In the genomic region with DNA sequence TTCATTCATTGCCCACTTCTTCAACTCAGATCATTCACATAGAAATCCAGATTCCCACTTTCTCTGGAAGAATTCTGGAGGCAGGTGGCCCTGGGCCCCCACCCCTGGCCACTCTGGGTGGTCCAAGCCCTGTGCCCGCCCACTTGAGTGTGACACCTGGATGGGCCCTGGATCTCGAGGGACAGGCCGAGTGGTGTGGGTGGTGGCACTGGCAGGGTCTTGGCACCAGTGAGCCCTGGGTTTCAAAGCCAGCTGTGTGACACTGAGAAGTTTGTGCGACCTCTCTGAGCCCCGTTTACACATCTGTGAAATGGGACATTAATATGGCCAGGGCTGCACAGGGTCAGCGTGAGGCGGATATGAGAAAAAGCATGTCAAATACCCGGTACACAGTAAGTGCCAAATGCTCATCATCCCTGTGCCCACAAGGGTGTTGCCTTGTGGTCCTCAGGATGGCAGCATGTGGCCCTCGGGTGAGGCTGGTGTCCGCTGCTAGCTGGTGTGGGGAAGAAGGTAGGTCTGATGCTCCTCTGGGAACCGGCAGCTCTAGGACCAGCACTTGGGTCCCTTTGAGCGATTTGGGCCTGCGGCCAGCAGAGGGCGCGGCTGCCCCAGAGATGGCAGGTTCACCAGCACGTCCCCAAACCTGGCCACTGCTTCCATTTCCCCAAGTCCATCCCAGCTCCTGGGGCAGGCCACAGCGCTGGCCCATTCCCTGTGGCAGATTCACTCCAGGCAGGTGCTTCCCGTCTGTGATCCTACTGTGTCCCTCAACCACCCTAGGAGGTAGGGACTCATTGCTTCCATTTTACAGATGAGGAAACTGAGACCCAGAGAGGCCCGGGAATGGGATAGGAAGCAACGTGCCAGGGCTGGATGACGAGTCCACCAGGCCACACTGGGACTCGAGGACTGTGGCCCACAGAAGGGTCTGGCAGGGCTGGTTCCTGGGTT, we compare ENCODE assay signal across 1 cellular context.
TF ChIP-seq lines count a peak whose summit lies in the region.

No MANE protein-coding gene starts in this region.

TF ChIP-seq in GM23338, 12 proteins besides CTCF, POLR2A, EP300 and RAD21 (continued from another document):
- TF ChIP-seq, protein P1, sequence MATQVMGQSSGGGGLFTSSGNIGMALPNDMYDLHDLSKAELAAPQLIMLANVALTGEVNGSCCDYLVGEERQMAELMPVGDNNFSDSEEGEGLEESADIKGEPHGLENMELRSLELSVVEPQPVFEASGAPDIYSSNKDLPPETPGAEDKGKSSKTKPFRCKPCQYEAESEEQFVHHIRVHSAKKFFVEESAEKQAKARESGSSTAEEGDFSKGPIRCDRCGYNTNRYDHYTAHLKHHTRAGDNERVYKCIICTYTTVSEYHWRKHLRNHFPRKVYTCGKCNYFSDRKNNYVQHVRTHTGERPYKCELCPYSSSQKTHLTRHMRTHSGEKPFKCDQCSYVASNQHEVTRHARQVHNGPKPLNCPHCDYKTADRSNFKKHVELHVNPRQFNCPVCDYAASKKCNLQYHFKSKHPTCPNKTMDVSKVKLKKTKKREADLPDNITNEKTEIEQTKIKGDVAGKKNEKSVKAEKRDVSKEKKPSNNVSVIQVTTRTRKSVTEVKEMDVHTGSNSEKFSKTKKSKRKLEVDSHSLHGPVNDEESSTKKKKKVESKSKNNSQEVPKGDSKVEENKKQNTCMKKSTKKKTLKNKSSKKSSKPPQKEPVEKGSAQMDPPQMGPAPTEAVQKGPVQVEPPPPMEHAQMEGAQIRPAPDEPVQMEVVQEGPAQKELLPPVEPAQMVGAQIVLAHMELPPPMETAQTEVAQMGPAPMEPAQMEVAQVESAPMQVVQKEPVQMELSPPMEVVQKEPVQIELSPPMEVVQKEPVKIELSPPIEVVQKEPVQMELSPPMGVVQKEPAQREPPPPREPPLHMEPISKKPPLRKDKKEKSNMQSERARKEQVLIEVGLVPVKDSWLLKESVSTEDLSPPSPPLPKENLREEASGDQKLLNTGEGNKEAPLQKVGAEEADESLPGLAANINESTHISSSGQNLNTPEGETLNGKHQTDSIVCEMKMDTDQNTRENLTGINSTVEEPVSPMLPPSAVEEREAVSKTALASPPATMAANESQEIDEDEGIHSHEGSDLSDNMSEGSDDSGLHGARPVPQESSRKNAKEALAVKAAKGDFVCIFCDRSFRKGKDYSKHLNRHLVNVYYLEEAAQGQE (IDR thresholded peaks at IDR 0.05; ENCODE audit: unreplicated experiment), result no peak
- TF ChIP-seq, protein P2, sequence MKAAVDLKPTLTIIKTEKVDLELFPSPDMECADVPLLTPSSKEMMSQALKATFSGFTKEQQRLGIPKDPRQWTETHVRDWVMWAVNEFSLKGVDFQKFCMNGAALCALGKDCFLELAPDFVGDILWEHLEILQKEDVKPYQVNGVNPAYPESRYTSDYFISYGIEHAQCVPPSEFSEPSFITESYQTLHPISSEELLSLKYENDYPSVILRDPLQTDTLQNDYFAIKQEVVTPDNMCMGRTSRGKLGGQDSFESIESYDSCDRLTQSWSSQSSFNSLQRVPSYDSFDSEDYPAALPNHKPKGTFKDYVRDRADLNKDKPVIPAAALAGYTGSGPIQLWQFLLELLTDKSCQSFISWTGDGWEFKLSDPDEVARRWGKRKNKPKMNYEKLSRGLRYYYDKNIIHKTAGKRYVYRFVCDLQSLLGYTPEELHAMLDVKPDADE (IDR thresholded peaks at IDR 0.05), result no peak
- TF ChIP-seq NANOG (IDR thresholded peaks at IDR 0.05; ENCODE audit: borderline replicate concordance) (no peak), CREB1 (CRISPR knock-in tag; IDR thresholded peaks at IDR 0.05; ENCODE audit: low read depth) (no peak), ZNF331 (CRISPR knock-in tag; IDR thresholded peaks at IDR 0.05; ENCODE audit: low read depth) (no peak), ZNF114 (CRISPR knock-in tag; IDR thresholded peaks at IDR 0.05) (no peak)
